8 cellular contexts compared by ENCODE assay signal in the genomic region with DNA sequence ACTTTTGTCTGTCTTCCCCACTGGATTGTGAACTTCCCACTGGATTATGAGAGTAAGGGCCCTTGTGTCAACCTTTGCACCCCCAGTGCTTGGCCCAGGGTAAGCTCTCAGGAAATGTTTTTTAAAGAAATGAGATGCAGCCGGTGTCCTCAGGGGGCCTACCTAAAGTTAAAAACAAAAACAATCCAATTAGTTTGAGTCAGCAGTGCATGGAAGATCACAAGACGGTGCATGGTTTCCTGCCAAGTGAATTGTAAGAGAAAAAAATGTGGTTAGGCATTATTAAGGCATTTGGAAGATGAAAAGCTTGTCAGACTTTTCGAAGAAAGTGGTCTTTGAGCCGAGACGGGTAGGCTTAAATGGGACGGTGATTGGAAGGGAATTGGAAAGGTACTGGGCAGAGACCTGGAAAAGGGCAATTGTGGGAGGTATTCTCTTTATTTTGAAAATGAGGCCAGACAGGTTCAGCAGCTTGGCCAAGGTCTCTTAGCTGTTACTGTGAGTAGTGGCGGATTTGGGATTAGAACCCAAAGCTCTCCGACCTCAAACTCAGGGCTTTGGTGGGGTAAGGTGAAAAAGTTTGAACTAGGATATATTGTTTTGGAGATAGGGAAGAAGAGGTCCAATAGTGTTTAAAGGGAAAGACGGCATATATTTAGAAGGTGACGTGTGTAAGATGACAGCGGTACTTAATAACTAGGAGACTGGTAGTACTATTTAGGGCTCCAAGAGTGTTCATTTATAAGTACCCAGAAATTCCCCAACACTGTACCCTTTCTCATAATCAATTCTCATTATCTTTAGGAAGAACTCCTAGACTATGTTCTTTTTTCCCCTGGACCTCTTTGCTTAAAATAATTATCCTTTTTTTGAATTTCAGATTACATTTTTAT. TPM values are rescaled to one million over a fixed set of nuclear protein-coding genes. Genes with fewer than 3 reads are reported as not detected.
DNase-seq lines count a peak whose midpoint lies in the region; ATAC-seq and TF ChIP-seq lines count a peak whose summit lies in the region.

No MANE protein-coding gene starts in this region.

- TF ChIP-seq CTCF in AG09319 (IDR thresholded peaks at IDR 0.05; ENCODE audit: low read depth, low read length) (no peak), epithelial cell of esophagus (IDR thresholded peaks at IDR 0.05; ENCODE audit: insufficient read depth, low read depth, low read length, missing control alignments) (no peak), mucosa of descending colon (IDR thresholded peaks at IDR 0.05) (no peak)

- no peaks in the 10 kb centered on the region for H3K9me3 ChIP-seq in mucosa of descending colon

- H3K36me3 ChIP-seq in mucosa of descending colon (ENCODE audit: low read depth), result no peaks in the 10 kb centered on the region
- no peaks in the 10 kb centered on the region for H3K36me3 ChIP-seq in urinary bladder (ENCODE audit: insufficient read depth)

- WGBS in urinary bladder, result 40% methylated on average over 11 of the region's 11 CpGs

- H3K27ac ChIP-seq in urinary bladder (ENCODE audit: low read depth), result peak overlapping the region; percentile 59

- intact Hi-C loops in mucosa of descending colon (cut with DNase I, micrococcal nuclease), result no loop called here

- peak; percentile 58 for DNase-seq in AG09319 (ENCODE audit: extremely low read depth, low read depth)
- peak; percentile 14 for DNase-seq in UCSD-AML1 (lab: John Stamatoyannopoulos, UW; ENCODE audit: unreplicated experiment)
- peak; percentile 70 for DNase-seq in epithelial cell of esophagus (ENCODE audit: low read depth)
- DNase-seq in mucosa of descending colon, result peak in 1 of 3 donors; percentile 20
- DNase-seq in activated CD4-positive, CD25-positive, alpha-beta regulatory T cell (lab: John Stamatoyannopoulos, UW), result no peak

- H3K4me3 ChIP-seq in epithelial cell of esophagus (ENCODE audit: low read length), result peak overlapping the region; percentile 89
- no peak overlapping the region for H3K4me3 ChIP-seq in mucosa of descending colon
- H3K4me3 ChIP-seq in urinary bladder (ENCODE audit: low read depth, low read length), result peak overlapping the region; percentile 80

- H3K4me1 ChIP-seq in mucosa of descending colon (ENCODE audit: low read depth), result peaks cover 19% of the 10 kb centered on the region
- no peaks in the 10 kb centered on the region for H3K4me1 ChIP-seq in urinary bladder (ENCODE audit: insufficient read depth)

- ATAC-seq in GM18870 (IDR thresholded peaks at IDR 0.05; ENCODE audit: unreplicated experiment) (peak; percentile 24), HG03432 (IDR thresholded peaks at IDR 0.05; ENCODE audit: unreplicated experiment) (peak; percentile 25), mucosa of descending colon (peak; percentile 12)

RNA-seq across cellular contexts. Expression of gene LYPLAL1, which starts 1.2 kb away (rescaled TPM):
- total RNA-seq in mucosa of descending colon (10 to 100 TPM; 14.3 to 34.2 (median 21.9) TPM), urinary bladder (88.7 TPM)
- polyA plus RNA-seq in urinary bladder, result 17.5 TPM

Comparison
In these comparisons a context has a peak if more than half of its experiments do, and no peak if none do; other contexts are left out.
1. DNase-seq: peak in AG09319 (single experiment), UCSD-AML1 (single experiment) and epithelial cell of esophagus (single experiment); none in activated CD4-positive, CD25-positive, alpha-beta regulatory T cell (0 of 4).
2. Peak in every context shown above with its lines, with median percentiles within 50 percentile points of each other: ATAC-seq.